In the genomic region with DNA sequence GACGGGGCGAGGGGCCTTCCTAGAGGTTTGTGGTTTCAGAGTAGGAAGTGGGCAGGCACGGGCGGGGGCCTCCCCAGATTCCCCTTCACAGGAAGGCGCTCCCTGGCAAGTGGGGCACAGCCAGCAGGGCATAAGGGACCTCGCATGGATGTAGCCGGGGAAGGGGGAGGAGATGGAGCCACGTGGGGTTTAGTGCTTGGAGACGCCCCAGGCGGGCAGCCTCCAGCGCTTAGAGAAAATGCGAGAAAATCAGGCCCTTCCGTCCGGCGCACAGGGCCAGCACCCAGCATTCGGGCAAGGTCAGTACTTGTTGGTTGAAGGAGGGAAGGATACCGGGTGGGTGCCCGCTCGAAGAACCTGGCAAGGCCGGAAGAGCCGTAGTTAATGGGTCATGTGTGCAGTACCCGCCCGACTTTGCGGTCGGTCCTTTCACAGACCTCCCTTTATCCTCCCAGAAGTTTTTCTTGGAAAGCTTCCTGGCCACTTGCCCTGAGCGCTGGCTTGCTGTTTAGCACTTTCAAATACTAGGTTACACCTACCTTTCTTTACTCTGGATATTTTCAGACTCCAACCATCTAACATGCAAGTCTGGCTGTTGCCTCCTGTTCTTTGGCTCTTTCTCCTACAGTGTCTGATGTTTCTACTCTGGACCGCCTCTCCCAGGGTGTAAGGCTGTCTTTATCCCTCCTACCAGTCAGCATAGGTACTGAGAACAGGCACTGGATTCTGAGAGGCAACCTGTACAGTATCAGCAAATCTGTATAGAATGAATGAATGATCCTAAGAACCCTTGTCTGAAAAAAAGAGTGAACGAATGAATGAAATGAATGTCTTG, we compare ENCODE assay signal across 11 cellular contexts.
A peak's percentile ranks its signal among the peaks of the same experiment; 100 is the strongest.
DNase-seq lines count a peak whose midpoint lies in the region; ATAC-seq lines count a peak whose summit lies in the region.
"Had no signal": no experiment of that assay in that cellular context is flagged by ENCODE, and none has a peak within 500 bp of the region (broad histone marks: within the 10 kb centered on the region; RNA-seq: fewer than 3 reads in every experiment).

No MANE protein-coding gene starts in this region.

- no peak overlapping the region for H3K27ac Mint-ChIP-seq in stimulated activated naive CD8-positive, alpha-beta T cell treated with anti-CD3 and anti-CD28 coated beads, Interleukin-15, amount 100 ng/mL, for 72 hours
- H3K27ac Mint-ChIP-seq: mesothelial cell of epicardium had no signal

- no peaks in the 10 kb centered on the region for H3K36me3 ChIP-seq in iPS-20b (ENCODE audit: insufficient read depth, low read depth, low read length)

- no peaks in the 10 kb centered on the region for H3K9me3 ChIP-seq in iPS-20b (ENCODE audit: insufficient read depth, low read depth, low read length)

- peak overlapping the region; percentile 64 to 66 for H3K4me3 Mint-ChIP-seq in stimulated activated naive CD8-positive, alpha-beta T cell treated with anti-CD3 and anti-CD28 coated beads, Interleukin-15, amount 100 ng/mL, for 72 hours
- H3K4me3 Mint-ChIP-seq: mesothelial cell of epicardium had no signal

- H3K9me3 Mint-ChIP-seq in stimulated activated naive CD8-positive, alpha-beta T cell treated with anti-CD3 and anti-CD28 coated beads, Interleukin-15, amount 100 ng/mL, for 72 hours = no peaks in the 10 kb centered on the region
- H3K9me3 Mint-ChIP-seq: mesothelial cell of epicardium had no signal

- H3K27me3 Mint-ChIP-seq in stimulated activated naive CD8-positive, alpha-beta T cell treated with anti-CD3 and anti-CD28 coated beads, Interleukin-15, amount 100 ng/mL, for 72 hours = peaks cover 83% of the 10 kb centered on the region

- H3K4me3 ChIP-seq in iPS-20b (ENCODE audit: low read length) = peak overlapping the region; percentile 40; the same call in 1 of the 2 replicates
- H3K4me3 ChIP-seq: SK-N-MC had no signal

- peaks cover 20% of the 10 kb centered on the region for H3K4me1 Mint-ChIP-seq in stimulated activated naive CD8-positive, alpha-beta T cell treated with anti-CD3 and anti-CD28 coated beads, Interleukin-15, amount 100 ng/mL, for 72 hours
- H3K4me1 Mint-ChIP-seq: mesothelial cell of epicardium had no signal

- no peak overlapping the region for H3K27ac ChIP-seq in iPS-20b (ENCODE audit: low read length)
- H3K27ac ChIP-seq: C4-2B, SK-N-MC had no signal

- peaks cover 60% of the 10 kb centered on the region for H3K27me3 ChIP-seq in iPS-20b (ENCODE audit: insufficient read depth, low read length)

- peaks cover 4% of the 10 kb centered on the region; the same call in 1 of the 2 replicates for H3K4me1 ChIP-seq in iPS-20b (ENCODE audit: insufficient read depth, low read length)

- peak; percentile 38 for ATAC-seq in stimulated activated naive CD8-positive, alpha-beta T cell treated with anti-CD3 and anti-CD28 coated beads, Interleukin-15, amount 100 ng/mL, for 72 hours
- ATAC-seq in GM18498 (IDR thresholded peaks at IDR 0.05; ENCODE audit: unreplicated experiment) = no peak

- DNase-seq in NCI-H2227 (lab: John Stamatoyannopoulos, UW; ENCODE audit: unreplicated experiment) (peak; percentile 18), NCI-H2227 treated with DMSO at 0.1 percent for 48 hours (lab: John Stamatoyannopoulos, UW) (no peak), activated gamma-delta T cell treated with Interleukin-2 at 50 U/mL for 16 hours (no peak), SIG-M5 (lab: John Stamatoyannopoulos, UW) (no peak)
- DNase-seq in activated CD8-positive, alpha-beta memory T cell treated with anti-CD3 and anti-CD28 coated beads, Interleukin-2, amount 50 U/mL, for 4 hours = peak; percentile 8
- no peak for DNase-seq in stimulated activated naive CD8-positive, alpha-beta T cell treated with anti-CD3 and anti-CD28 coated beads, Interleukin-15, amount 100 ng/mL, for 72 hours

- no peak overlapping the region for H3K9ac ChIP-seq in iPS-20b (ENCODE audit: low read depth, low read length)

Comparison
In these comparisons a context has a peak if more than half of its experiments do, and no peak if none do; other contexts are left out.
1. DNase-seq: peak in NCI-H2227 (single experiment) and activated CD8-positive, alpha-beta memory T cell treated with anti-CD3 and anti-CD28 coated beads, Interleukin-2, amount 50 U/mL, for 4 hours (single experiment); none in NCI-H2227 treated with DMSO at 0.1 percent for 48 hours (single experiment), stimulated activated naive CD8-positive, alpha-beta T cell treated with anti-CD3 and anti-CD28 coated beads, Interleukin-15, amount 100 ng/mL, for 72 hours (0 of 2), activated gamma-delta T cell treated with Interleukin-2 at 50 U/mL for 16 hours (single experiment) and SIG-M5 (single experiment).